Comparison of ENCODE assay signal across 18 cellular contexts in the genomic region with DNA sequence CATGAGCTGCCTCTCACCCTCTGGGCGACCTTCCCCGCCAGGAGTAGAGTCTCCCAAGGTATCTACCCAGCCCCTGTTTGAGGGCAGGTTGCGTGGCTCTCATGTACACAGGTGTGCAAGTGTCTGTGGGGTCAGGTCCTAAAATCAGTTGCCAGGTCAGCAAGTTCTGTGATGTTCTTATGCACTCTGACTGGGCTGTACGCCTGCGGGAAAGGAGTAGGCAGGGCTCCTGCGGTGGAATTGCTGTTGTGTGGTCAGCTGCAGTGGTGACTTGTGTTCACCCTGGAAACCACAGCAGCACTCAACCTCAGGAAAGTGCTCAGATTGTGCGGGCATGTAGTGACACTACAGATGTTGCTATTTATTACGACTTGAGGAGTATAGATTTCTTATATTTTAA. TPM values are rescaled to one million over a fixed set of nuclear protein-coding genes. Genes with fewer than 3 reads are reported as not detected.
A peak's percentile ranks its signal among the peaks of the same experiment; 100 is the strongest.
DNase-seq lines count a peak whose midpoint lies in the region; ATAC-seq and TF ChIP-seq lines count a peak whose summit lies in the region.
"Had no signal": no experiment of that assay in that cellular context is flagged by ENCODE, and none has a peak within 500 bp of the region (broad histone marks: within the 10 kb centered on the region; RNA-seq: fewer than 3 reads in every experiment).

No MANE protein-coding gene starts in this region.

- no peak overlapping the region for H3K14ac ChIP-seq in neuronal stem cell (ENCODE audit: low read length)

- H3K36me3 Mint-ChIP-seq in activated T-cell treated with anti-CD3 and anti-CD28 coated beads, Interleukin-2, amount 50 U/mL, for 24 hours (ENCODE audit: low read depth), result peaks cover 81% of the 10 kb centered on the region
- peaks cover 12% of the 10 kb centered on the region for H3K36me3 Mint-ChIP-seq in activated T-cell treated with anti-CD3 and anti-CD28 coated beads, Interleukin-2, amount 50 U/mL, for 4 hours (ENCODE audit: insufficient read depth)
- H3K36me3 Mint-ChIP-seq in T-cell, result peaks cover 38% of the 10 kb centered on the region
- H3K36me3 Mint-ChIP-seq in glutamatergic neuron (ENCODE audit: unreplicated experiment), result peaks cover 4% of the 10 kb centered on the region

- no peak overlapping the region for H2AK5ac ChIP-seq in neuronal stem cell (ENCODE audit: low read depth, low read length)

- no peak overlapping the region for H4K91ac ChIP-seq in neuronal stem cell (ENCODE audit: low read depth, low read length, poor library complexity)

- H3K4me2 ChIP-seq in neuronal stem cell (ENCODE audit: insufficient read depth, low read length, poor library complexity, severe bottlenecking), result no peak overlapping the region
- H3K4me2 ChIP-seq: neural progenitor cell had no signal

- H3K18ac ChIP-seq in neuronal stem cell (ENCODE audit: low read length), result no peak overlapping the region

- no peak overlapping the region for H2BK15ac ChIP-seq in neuronal stem cell (ENCODE audit: low read length)

- H3K23ac ChIP-seq in neuronal stem cell (ENCODE audit: low read depth, low read length, poor library complexity), result peak overlapping the region; percentile 55

- H3K27me3 Mint-ChIP-seq in activated T-cell treated with anti-CD3 and anti-CD28 coated beads, Interleukin-2, amount 50 U/mL, for 24 hours, result no peaks in the 10 kb centered on the region
- H3K27me3 Mint-ChIP-seq in activated T-cell treated with anti-CD3 and anti-CD28 coated beads, Interleukin-2, amount 50 U/mL, for 4 hours (ENCODE audit: low read depth), result no peaks in the 10 kb centered on the region
- H3K27me3 Mint-ChIP-seq in T-cell (no peaks in the 10 kb centered on the region), glutamatergic neuron (ENCODE audit: unreplicated experiment) (peaks cover 1% of the 10 kb centered on the region)

- H3K9me3 ChIP-seq in neuronal stem cell (replicated peaks in 1 of 2; ENCODE audit: control insufficient read depth in 2 of 2, insufficient read depth in 1 of 2, low read depth in 1 of 2, low read length in 2 of 2), result no peaks in the 10 kb centered on the region
- H3K9me3 ChIP-seq: psoas muscle had no signal

- H3K4ac ChIP-seq in neuronal stem cell (ENCODE audit: low read length), result no peak overlapping the region

- no peak overlapping the region for H3K27ac ChIP-seq in neuronal stem cell (replicated peaks; ENCODE audit: low read length)
- H3K27ac ChIP-seq: C4-2B, neural progenitor cell, psoas muscle had no signal

- H2BK120ac ChIP-seq in neuronal stem cell (ENCODE audit: low read depth, low read length), result no peak overlapping the region

- H3K4me3 ChIP-seq in neuronal stem cell (ENCODE audit: low read length in 2 of 2), result no peak overlapping the region
- H3K4me3 ChIP-seq: neural progenitor cell, psoas muscle had no signal

- H2AFZ ChIP-seq in neuronal stem cell (ENCODE audit: low read length), result no peak overlapping the region
- H2AFZ ChIP-seq: neural progenitor cell had no signal

- H3K4me3 Mint-ChIP-seq in activated T-cell treated with anti-CD3 and anti-CD28 coated beads, Interleukin-2, amount 50 U/mL, for 24 hours, result no peak overlapping the region
- H3K4me3 Mint-ChIP-seq in activated T-cell treated with anti-CD3 and anti-CD28 coated beads, Interleukin-2, amount 50 U/mL, for 4 hours, result no peak overlapping the region
- no peak overlapping the region for H3K4me3 Mint-ChIP-seq in T-cell
- H3K4me3 Mint-ChIP-seq in glutamatergic neuron (ENCODE audit: unreplicated experiment), result no peak overlapping the region
- H3K4me3 Mint-ChIP-seq: neural progenitor cell had no signal

- peaks cover 3% of the 10 kb centered on the region for H3K79me1 ChIP-seq in neuronal stem cell (ENCODE audit: low read depth, low read length)

- no peak for DNase-seq in activated T-cell treated with anti-CD3 and anti-CD28 coated beads, Interleukin-2, amount 50 U/mL, for 24 hours
- no peak for DNase-seq in activated T-cell treated with anti-CD3 and anti-CD28 coated beads, Interleukin-2, amount 50 U/mL, for 4 hours
- DNase-seq in T-cell, result no peak
- DNase-seq in neuronal stem cell (ENCODE audit: low spot score), result no peak
- DNase-seq in activated gamma-delta T cell treated with Interleukin-2 at 50 U/mL for 16 hours, result no peak
- no peak for DNase-seq in glutamatergic neuron
- DNase-seq: activated effector memory CD4-positive, alpha-beta T cell treated with Interleukin-2 at 50 U/mL for 16 hours; amygdala; dermis blood vessel endothelial cell; NCI-H1105 treated with DMSO at 0.1 percent for 48 hours; NCI-H2081 treated with DMSO at 0.1 percent for 48 hours; psoas muscle; RPMI8226; small intestine; stimulated activated naive CD4-positive, alpha-beta T cell treated with Interleukin-2 at 50 U/mL for 16 hours had no signal

- no peak for ATAC-seq in activated T-cell treated with anti-CD3 and anti-CD28 coated beads, Interleukin-2, amount 50 U/mL, for 4 hours
- ATAC-seq in T-cell (replicated peaks in 1 of 4), result no peak
- ATAC-seq: activated CD4-positive, CD25-positive, alpha-beta regulatory T cell treated with anti-CD3 and anti-CD28 coated beads, Interleukin-2, amount 50 U/mL, for 24 hours; psoas muscle had no signal

- H3K27ac Mint-ChIP-seq in activated T-cell treated with anti-CD3 and anti-CD28 coated beads, Interleukin-2, amount 50 U/mL, for 24 hours, result peak overlapping the region; percentile 1
- H3K27ac Mint-ChIP-seq in T-cell (peak overlapping the region; percentile 39 to 64), glutamatergic neuron (ENCODE audit: unreplicated experiment) (no peak overlapping the region)
- H3K27ac Mint-ChIP-seq: neural progenitor cell had no signal

- POLR2A ChIA-PET in T-cell (lab: Charles Lee), result no interaction called here

- no peaks in the 10 kb centered on the region for H3K4me1 ChIP-seq in neuronal stem cell (ENCODE audit: control insufficient read depth in 2 of 2, insufficient read depth in 1 of 2, low read depth in 1 of 2, low read length in 2 of 2)
- H3K4me1 ChIP-seq: neural progenitor cell, psoas muscle had no signal

- no peaks in the 10 kb centered on the region for H3K27me3 ChIP-seq in neuronal stem cell (ENCODE audit: control insufficient read depth in 3 of 3, insufficient read depth in 3 of 3, low read depth in 1 of 3, low read length in 3 of 3)
- H3K27me3 ChIP-seq: neural progenitor cell had no signal

- no peak overlapping the region for H4K8ac ChIP-seq in neuronal stem cell (ENCODE audit: low read depth, low read length)

- CTCF ChIA-PET in T-cell (lab: Charles Lee), result interaction anchor here in 1 of 2 donors (0.6 kb wide), 1 partner anchor 76 kb away, joined by 3 read pairs; no protein-coding TSS in a partner anchor

- no peak overlapping the region for H2BK12ac ChIP-seq in neuronal stem cell (ENCODE audit: low read length)

- peaks cover 8% of the 10 kb centered on the region for H3K4me1 Mint-ChIP-seq in activated T-cell treated with anti-CD3 and anti-CD28 coated beads, Interleukin-2, amount 50 U/mL, for 24 hours (ENCODE audit: low read depth)
- H3K4me1 Mint-ChIP-seq in activated T-cell treated with anti-CD3 and anti-CD28 coated beads, Interleukin-2, amount 50 U/mL, for 4 hours (ENCODE audit: low read depth), result peaks cover 6% of the 10 kb centered on the region
- H3K4me1 Mint-ChIP-seq in T-cell (peaks cover 0 to 9% (median 3%) of the 10 kb centered on the region in 3 donors), glutamatergic neuron (ENCODE audit: low read depth, unreplicated experiment) (no peaks in the 10 kb centered on the region)
- H3K4me1 Mint-ChIP-seq: neural progenitor cell had no signal

- H3K36me3 ChIP-seq in neuronal stem cell (replicated peaks in 1 of 2; ENCODE audit: control insufficient read depth in 2 of 2, insufficient read depth in 2 of 2, low read length in 2 of 2), result peaks cover 50 to 94% of the 10 kb centered on the region in 2 donors

- no peak overlapping the region for H2BK5ac ChIP-seq in neuronal stem cell (ENCODE audit: low read length)

- H3K9ac ChIP-seq in neuronal stem cell (ENCODE audit: low read depth, low read length, poor library complexity), result no peak overlapping the region
- H3K9ac ChIP-seq: neural progenitor cell had no signal

- WGBS in neuronal stem cell (ENCODE audit: extremely low coverage in 2 of 2, insufficient read length in 2 of 2, insufficient replicate concordance in 1 of 2), 2 donors, result no CpG with 5 or more reads among the region's 8 CpGs

- TF ChIP-seq CTCF in glutamatergic neuron (IDR thresholded peaks at IDR 0.05; ENCODE audit: partially characterized antibody, unreplicated experiment), result no peak

- no peaks in the 10 kb centered on the region for H3K9me3 Mint-ChIP-seq in activated T-cell treated with anti-CD3 and anti-CD28 coated beads, Interleukin-2, amount 50 U/mL, for 24 hours
- H3K9me3 Mint-ChIP-seq in activated T-cell treated with anti-CD3 and anti-CD28 coated beads, Interleukin-2, amount 50 U/mL, for 4 hours, result no peaks in the 10 kb centered on the region
- H3K9me3 Mint-ChIP-seq in T-cell, result no peaks in the 10 kb centered on the region
- H3K9me3 Mint-ChIP-seq in glutamatergic neuron (ENCODE audit: unreplicated experiment), result no peaks in the 10 kb centered on the region
- H3K9me3 Mint-ChIP-seq: neural progenitor cell had no signal

RNA-seq across cellular contexts. Expression of gene NARF, which starts 19.4 kb away (rescaled TPM):
- 10 to 100 TPM; 40.9 to 55.9 (median 45.9) TPM for total RNA-seq in activated T-cell treated with anti-CD3 and anti-CD28 coated beads, Interleukin-2, amount 50 U/mL, for 4 hours
- total RNA-seq in T-cell (100 to 1,000 TPM in 3 of 5 donors, 10 to 100 TPM in 2; 85.7 to 113 (median 101) TPM), glutamatergic neuron (ENCODE audit: unreplicated experiment) (177 TPM)
- polyA plus RNA-seq in neuronal stem cell (2013, experiment 1 of 2), result 107 TPM
- 107 TPM for polyA plus RNA-seq in neuronal stem cell (2013, experiment 2 of 2)

RNA-seq across cellular contexts. Expression of gene CYBC1, which starts 27.4 kb away (rescaled TPM):
- 100 to 1,000 TPM; 151 to 165 (median 156) TPM for total RNA-seq in activated T-cell treated with anti-CD3 and anti-CD28 coated beads, Interleukin-2, amount 50 U/mL, for 4 hours
- total RNA-seq in T-cell (100 to 1,000 TPM; 148 to 274 (median 262) TPM), glutamatergic neuron (ENCODE audit: unreplicated experiment) (134 TPM)
- polyA plus RNA-seq in neuronal stem cell (2013, experiment 1 of 2), result 42.0 TPM
- 41.3 TPM for polyA plus RNA-seq in neuronal stem cell (2013, experiment 2 of 2)

RNA-seq across cellular contexts. Expression of gene FOXK2, which starts 41.6 kb away (rescaled TPM):
- total RNA-seq in activated T-cell treated with anti-CD3 and anti-CD28 coated beads, Interleukin-2, amount 50 U/mL, for 4 hours, result 10 to 100 TPM; 73.6 to 78.5 (median 75.9) TPM
- total RNA-seq in T-cell (10 to 100 TPM; 45.8 to 65.5 (median 61.9) TPM), glutamatergic neuron (ENCODE audit: unreplicated experiment) (95.7 TPM)
- polyA plus RNA-seq in neuronal stem cell (2013, experiment 1 of 2), result 69.7 TPM
- 71.0 TPM for polyA plus RNA-seq in neuronal stem cell (2013, experiment 2 of 2)

RNA-seq across cellular contexts. Expression of gene OGFOD3, which starts 59.5 kb away (rescaled TPM):
- total RNA-seq in activated T-cell treated with anti-CD3 and anti-CD28 coated beads, Interleukin-2, amount 50 U/mL, for 4 hours, result 10 to 100 TPM; 23.2 to 29.1 (median 24.0) TPM
- 10 to 100 TPM; 22.0 to 32.2 (median 29.2) TPM for total RNA-seq in T-cell
- 14.8 TPM for polyA plus RNA-seq in neuronal stem cell (2013, experiment 1 of 2)
- 15.3 TPM for polyA plus RNA-seq in neuronal stem cell (2013, experiment 2 of 2)
- total RNA-seq in glutamatergic neuron (ENCODE audit: unreplicated experiment), result 23.0 TPM

RNA-seq across cellular contexts. Expression of gene HEXD, which starts 59.8 kb away (rescaled TPM):
- total RNA-seq in activated T-cell treated with anti-CD3 and anti-CD28 coated beads, Interleukin-2, amount 50 U/mL, for 4 hours, result 10 to 100 TPM; 16.5 to 19.9 (median 19.0) TPM
- total RNA-seq in T-cell (100 to 1,000 TPM in 3 of 5 donors, 10 to 100 TPM in 2; 51.2 to 128 (median 113) TPM), glutamatergic neuron (ENCODE audit: unreplicated experiment) (58.7 TPM)
- 19.9 TPM for polyA plus RNA-seq in neuronal stem cell (2013, experiment 1 of 2)
- polyA plus RNA-seq in neuronal stem cell (2013, experiment 2 of 2), result 19.4 TPM
